In genomic region chr7:44971188-44971907, GRCh38 we compare ENCODE assay signal across 19 cellular contexts. TPM values are rescaled to one million over a fixed set of nuclear protein-coding genes. Genes with fewer than 3 reads are reported as not detected.
DNase-seq lines count a peak whose midpoint lies in the region; ATAC-seq, FAIRE-seq and TF ChIP-seq lines count a peak whose summit lies in the region.
"Had no signal": no experiment of that assay in that cellular context is flagged by ENCODE, and none has a peak within 500 bp of the region (broad histone marks: within the 10 kb centered on the region; RNA-seq: fewer than 3 reads in every experiment).

No MANE protein-coding gene starts in this region.

- H3K79me2 ChIP-seq in HepG2 (ENCODE audit: insufficient read depth, low read length) = no peaks in the 10 kb centered on the region

- H3K27ac Mint-ChIP-seq in activated CD8-positive, alpha-beta T cell treated with anti-CD3 and anti-CD28 coated beads for 36 hours = peak overlapping the region; percentile 54

- WGBS in HepG2 (ENCODE audit: low lambda C conversion rate) = no CpG with 5 or more reads among the region's 10 CpGs
- 100% methylated on average over 2 of the region's 10 CpGs for WGBS in right lobe of liver (ENCODE audit: insufficient coverage, low coverage, low lambda C conversion rate, missing lambda C conversion rate)

- no peaks in the 10 kb centered on the region for H3K36me3 ChIP-seq in HepG2 (replicated peaks in 1 of 2; ENCODE audit: control insufficient read depth in 1 of 2, insufficient read depth in 2 of 2, low read length in 2 of 2)
- H3K36me3 ChIP-seq in right lobe of liver = no peaks in the 10 kb centered on the region
- H3K36me3 ChIP-seq: pancreas had no signal

- ATAC-seq in HepG2 (no peak), right lobe of liver (no peak), GM19395 (IDR thresholded peaks at IDR 0.05; ENCODE audit: unreplicated experiment) (no peak), GM21825 (IDR thresholded peaks at IDR 0.05; ENCODE audit: unreplicated experiment) (no peak)
- ATAC-seq in activated CD8-positive, alpha-beta T cell treated with anti-CD3 and anti-CD28 coated beads for 36 hours = no peak
- ATAC-seq: heart left ventricle, pancreas had no signal

- H3K4me1 Mint-ChIP-seq in activated CD8-positive, alpha-beta T cell treated with anti-CD3 and anti-CD28 coated beads for 36 hours (ENCODE audit: low read depth) = peaks cover 32% of the 10 kb centered on the region

- H3K9ac ChIP-seq in HepG2 (ENCODE audit: insufficient read depth, low read depth, low read length) = peak overlapping the region; percentile 28; the same call in 1 of the 2 replicates

- TF ChIP-seq EP300 in HepG2 (IDR thresholded peaks at IDR 0.05; ENCODE audit: low read depth in 2 of 2, low read length in 2 of 2) = no peak
- TF ChIP-seq EP300 in HepG2 (CRISPR knock-in tag; IDR thresholded peaks at IDR 0.05; ENCODE audit: borderline replicate concordance) = no peak

- no peaks in the 10 kb centered on the region for H3K9me3 Mint-ChIP-seq in activated CD8-positive, alpha-beta T cell treated with anti-CD3 and anti-CD28 coated beads for 36 hours

- H3K27me3 Mint-ChIP-seq in activated CD8-positive, alpha-beta T cell treated with anti-CD3 and anti-CD28 coated beads for 36 hours = no peaks in the 10 kb centered on the region

- in situ Hi-C loops in HepG2 (cut with HindIII; ENCODE audit: extremely low pct_ligation_motif_present, low pct_unique_long_range_greater_than_20kb) = loop anchor here (25.0 kb wide), 1 partner anchor 291 kb away; no protein-coding TSS in a partner anchor

- peak overlapping the region in 1 of 3 experiments; percentile 59; a peak in 2 of 6 replicates for H3K4me3 ChIP-seq in HepG2 (replicated peaks in 1 of 3; ENCODE audit: insufficient read depth in 1 of 3, low read depth in 2 of 3, low read length in 3 of 3)
- no peak overlapping the region for H3K4me3 ChIP-seq in right lobe of liver
- H3K4me3 ChIP-seq: heart left ventricle, lung, pancreas, Peyer's patch, suprapubic skin had no signal

- no peak for DNase-seq in HepG2 (ENCODE audit: low spot score)
- no peak for DNase-seq in right lobe of liver
- DNase-seq in activated CD8-positive, alpha-beta T cell treated with anti-CD3 and anti-CD28 coated beads for 36 hours = peak; percentile 10
- DNase-seq in myocyte (ENCODE audit: low read depth) = peak; percentile 47
- DNase-seq in urothelium cell line (ENCODE audit: low spot score) = no peak
- DNase-seq in SW480 (ENCODE audit: low spot score) = no peak
- DNase-seq: activated effector memory CD4-positive, alpha-beta T cell treated with anti-CD3 and anti-CD28 coated beads, Interleukin-2, amount 50 U/mL, for 16 hours; Calu3; cerebellar nuclear complex; heart left ventricle; NCI-H526 treated with DMSO at 0.1 percent for 48 hours; stimulated activated CD4-positive, alpha-beta T cell treated with anti-CD3 and anti-CD28 coated beads, Interleukin-2, amount 100 ng/mL, for 48 hours had no signal

- peak overlapping the region; percentile 84 for H3K4me2 ChIP-seq in HepG2 (ENCODE audit: low read depth, low read length)

- H3K4me3 Mint-ChIP-seq in activated CD8-positive, alpha-beta T cell treated with anti-CD3 and anti-CD28 coated beads for 36 hours = no peak overlapping the region

- POLR2A ChIA-PET in HepG2 (lab: Yijun Ruan, JAX) = interaction anchor here (0.8 to 4.1 kb wide), 8 partner anchors 10 to 911 kb away, joined by 3 to 83 read pairs (median 6); partner anchors contain the start of genes CCM2, DDX56, H2AZ2 and TBRG4
- POLR2A ChIA-PET in activated CD8-positive, alpha-beta T cell treated with anti-CD3 and anti-CD28 coated beads for 36 hours (lab: Charles Lee) = interaction anchor here (0.9 to 16.8 kb wide), 4 partner anchors 7 to 165 kb away, joined by 3 to 317 read pairs (median 66); no protein-coding TSS in a partner anchor

- H3K9me3 ChIP-seq in HepG2 (ENCODE audit: low read length) (no peaks in the 10 kb centered on the region), right lobe of liver (no peaks in the 10 kb centered on the region)
- H3K9me3 ChIP-seq: heart left ventricle, pancreas, Peyer's patch, suprapubic skin had no signal

- BruUV-seq in HepG2 (replicated peaks; lab: Mats Ljungman, UMichigan) = no TSS peak

- peaks cover 68% of the 10 kb centered on the region for H3K4me1 ChIP-seq in HepG2 (ENCODE audit: insufficient read depth, low read length)
- H3K4me1 ChIP-seq in right lobe of liver = no peaks in the 10 kb centered on the region
- H3K4me1 ChIP-seq: pancreas, Peyer's patch, suprapubic skin had no signal

- CTCF ChIA-PET in HepG2 (lab: Yijun Ruan, JAX; ENCODE audit: low intra/inter-chr PET ratio, low total read pairs) = no interaction called here
- CTCF ChIA-PET in activated CD8-positive, alpha-beta T cell treated with anti-CD3 and anti-CD28 coated beads for 36 hours (lab: Charles Lee) = interaction anchor here (3.4 kb wide), 1 partner anchor 12 kb away, joined by 24 read pairs; no protein-coding TSS in a partner anchor

- H4K20me1 ChIP-seq in HepG2 (ENCODE audit: insufficient read depth, low read length) = no peaks in the 10 kb centered on the region

- intact Hi-C loops in HepG2 (cut with micrococcal nuclease; ENCODE audit: unreplicated experiment) = no loop called here
- intact Hi-C loops in right lobe of liver (cut with DNase I) = loop anchor here (10.0 kb wide), 1 partner anchor 163 kb away; no protein-coding TSS in a partner anchor
- intact Hi-C loops in activated CD8-positive, alpha-beta T cell treated with anti-CD3 and anti-CD28 coated beads for 36 hours (cut with micrococcal nuclease) = no loop called here

- peaks cover 89% of the 10 kb centered on the region for H3K36me3 Mint-ChIP-seq in activated CD8-positive, alpha-beta T cell treated with anti-CD3 and anti-CD28 coated beads for 36 hours (ENCODE audit: low read depth)

- no peak overlapping the region for H2AFZ ChIP-seq in HepG2 (ENCODE audit: low read length)

- H3K27ac ChIP-seq in HepG2 (ENCODE audit: extremely low read length, insufficient read depth, low read length) (peak overlapping the region; percentile 52), right lobe of liver (no peak overlapping the region)
- H3K27ac ChIP-seq: heart left ventricle, pancreas, Peyer's patch, suprapubic skin had no signal

- TF ChIP-seq POLR2A in HepG2 (IDR thresholded peaks at IDR 0.05; ENCODE audit: insufficient read depth in 1 of 2, low read depth in 2 of 2, low read length in 2 of 2) (no peak), right lobe of liver (IDR thresholded peaks at IDR 0.05) (no peak)

- no peak for TF ChIP-seq CTCF in HepG2 (CRISPR knock-in tag; IDR thresholded peaks at IDR 0.05)
- no peak for TF ChIP-seq CTCF in right lobe of liver (IDR thresholded peaks at IDR 0.05)
- no peak for TF ChIP-seq CTCF in activated CD8-positive, alpha-beta T cell treated with anti-CD3 and anti-CD28 coated beads for 36 hours (IDR thresholded peaks at IDR 0.05)

- FAIRE-seq in HepG2 (lab: Jason Lieb, UNC) (no peak), urothelium cell line (lab: Jason Lieb, UNC) (peak; percentile 50)
- FAIRE-seq: pancreas had no signal

- H3K27me3 ChIP-seq in HepG2 (ENCODE audit: control insufficient read depth in 1 of 2, insufficient read depth in 2 of 2, low read length in 2 of 2) = peaks cover under 1 to 5% of the 10 kb centered on the region in 2 experiments; a peak in 2 of 5 replicates
- no peaks in the 10 kb centered on the region for H3K27me3 ChIP-seq in right lobe of liver
- H3K27me3 ChIP-seq: heart left ventricle, pancreas, Peyer's patch, suprapubic skin had no signal

- TF ChIP-seq RAD21 in HepG2 (CRISPR knock-in tag; IDR thresholded peaks at IDR 0.05) = no peak

RNA-seq across cellular contexts. Expression of gene MYO1G, which starts 7.5 kb away (rescaled TPM):
- total RNA-seq in HepG2 (2016; rRNA removed; fragmentation: Illumina TruSeq; extraction: Trizol) (0.28 and 0.29 TPM in 2 replicates), right lobe of liver (1 to 10 TPM in 5 of 6 experiments, under 1 TPM in 1; 0.92 to 4.5 (median 2.0) TPM), myocyte (0.35 and 0.83 TPM in 2 replicates)
- 0.09 TPM in 1 of 2 replicates, not detected in the other for total RNA-seq in HepG2 (2016; cell fraction: cytosol; rRNA removed; fragmentation: Illumina TruSeq; extraction: Trizol; ENCODE audit: low read depth)
- total RNA-seq in HepG2 (2016; cell fraction: insoluble cytoplasmic fraction; rRNA removed; fragmentation: Illumina TruSeq; extraction: Trizol) = 0.12 and 0.22 TPM in 2 replicates
- not detected in 2 replicates for total RNA-seq in HepG2 (2016; cell fraction: membrane; rRNA removed; fragmentation: Illumina TruSeq; extraction: Trizol)
- total RNA-seq in HepG2 (2016; cell fraction: nucleus; rRNA removed; fragmentation: Illumina TruSeq; extraction: Trizol) = 0.28 TPM in 1 of 2 replicates, not detected in the other
- 1.1 and 2.4 TPM in 2 replicates for polyA plus RNA-seq in HepG2 (2011; rRNA removed)
- polyA plus RNA-seq in HepG2 (2011; cell fraction: cytosol; rRNA removed) = 0.71 and 1.2 TPM in 2 replicates
- polyA plus RNA-seq in HepG2 (2011; cell fraction: nucleus; rRNA removed) = 3.8 and 5.7 TPM in 2 replicates
- 0.44 and 1.2 TPM in 2 replicates for polyA plus RNA-seq in HepG2 (2012)
- not detected in 2 replicates for polyA plus RNA-seq in HepG2 (2016; cell fraction: cytosol; fragmentation: Illumina TruSeq; extraction: Trizol; ENCODE audit: low read depth)
- polyA plus RNA-seq in HepG2 (2016; cell fraction: insoluble cytoplasmic fraction; fragmentation: Illumina TruSeq; extraction: Trizol; ENCODE audit: low read depth) = 0.15 and 0.21 TPM in 2 replicates
- 0.08 TPM in 1 of 2 replicates, not detected in the other for polyA plus RNA-seq in HepG2 (2016; cell fraction: membrane; fragmentation: Illumina TruSeq; extraction: Trizol; ENCODE audit: low read depth)
- 0.31 and 0.44 TPM in 2 replicates for polyA plus RNA-seq in HepG2 (2016; cell fraction: nucleus; fragmentation: Illumina TruSeq; extraction: Trizol; ENCODE audit: insufficient read depth, low read depth)
- polyA minus RNA-seq in HepG2 (2011; rRNA and poly(A)+ RNA removed; ENCODE audit: low replicate concordance) = 1.7 and 89.4 TPM in 2 replicates
- 0.70 and 1.2 TPM in 2 replicates for polyA minus RNA-seq in HepG2 (2011; cell fraction: cytosol; rRNA and poly(A)+ RNA removed)
- 1.4 and 2.6 TPM in 2 replicates for polyA minus RNA-seq in HepG2 (2011; cell fraction: nucleus; rRNA and poly(A)+ RNA removed)
- total RNA-seq in activated CD8-positive, alpha-beta T cell treated with anti-CD3 and anti-CD28 coated beads for 36 hours = 100 to 1,000 TPM; 399 to 403 TPM
- polyA plus RNA-seq in myocyte (2012) = 0.82 TPM
- total RNA-seq: LHCN-M2 had no signal

RNA-seq across cellular contexts. Expression of gene CCM2, which starts 28.7 kb away (rescaled TPM):
- 14.2 and 15.8 TPM in 2 replicates for total RNA-seq in HepG2 (2016; rRNA removed; fragmentation: Illumina TruSeq; extraction: Trizol)
- total RNA-seq in HepG2 (2016; cell fraction: cytosol; rRNA removed; fragmentation: Illumina TruSeq; extraction: Trizol; ENCODE audit: low read depth) = 18.2 and 19.1 TPM in 2 replicates
- 12.5 and 16.6 TPM in 2 replicates for total RNA-seq in HepG2 (2016; cell fraction: insoluble cytoplasmic fraction; rRNA removed; fragmentation: Illumina TruSeq; extraction: Trizol)
- 37.4 and 37.5 TPM in 2 replicates for total RNA-seq in HepG2 (2016; cell fraction: membrane; rRNA removed; fragmentation: Illumina TruSeq; extraction: Trizol)
- total RNA-seq in HepG2 (2016; cell fraction: nucleus; rRNA removed; fragmentation: Illumina TruSeq; extraction: Trizol) = 9.5 and 10.1 TPM in 2 replicates
- 13.7 and 20.8 TPM in 2 replicates for polyA plus RNA-seq in HepG2 (2011; rRNA removed)
- polyA plus RNA-seq in HepG2 (2011; cell fraction: cytosol; rRNA removed) = 13.4 and 18.8 TPM in 2 replicates
- 21.0 and 23.0 TPM in 2 replicates for polyA plus RNA-seq in HepG2 (2011; cell fraction: nucleus; rRNA removed)
- polyA plus RNA-seq in HepG2 (2012) = 10.2 and 13.2 TPM in 2 replicates
- polyA plus RNA-seq in HepG2 (2016; cell fraction: cytosol; fragmentation: Illumina TruSeq; extraction: Trizol; ENCODE audit: low read depth) = 25.8 and 27.8 TPM in 2 replicates
- polyA plus RNA-seq in HepG2 (2016; cell fraction: insoluble cytoplasmic fraction; fragmentation: Illumina TruSeq; extraction: Trizol; ENCODE audit: low read depth) = 14.5 and 18.7 TPM in 2 replicates
- 34.2 and 39.7 TPM in 2 replicates for polyA plus RNA-seq in HepG2 (2016; cell fraction: membrane; fragmentation: Illumina TruSeq; extraction: Trizol; ENCODE audit: low read depth)
- 20.6 and 22.6 TPM in 2 replicates for polyA plus RNA-seq in HepG2 (2016; cell fraction: nucleus; fragmentation: Illumina TruSeq; extraction: Trizol; ENCODE audit: insufficient read depth, low read depth)
- 18.9 and 30.7 TPM in 2 replicates for polyA minus RNA-seq in HepG2 (2011; rRNA and poly(A)+ RNA removed; ENCODE audit: low replicate concordance)
- 8.0 and 10.6 TPM in 2 replicates for polyA minus RNA-seq in HepG2 (2011; cell fraction: cytosol; rRNA and poly(A)+ RNA removed)
- 3.9 and 8.0 TPM in 2 replicates for polyA minus RNA-seq in HepG2 (2011; cell fraction: nucleus; rRNA and poly(A)+ RNA removed)
- 10 to 100 TPM; 29.4 to 70.7 (median 37.9) TPM for total RNA-seq in right lobe of liver
- 10 to 100 TPM; 72.3 to 77.5 TPM for total RNA-seq in activated CD8-positive, alpha-beta T cell treated with anti-CD3 and anti-CD28 coated beads for 36 hours
- 95.6 and 113 TPM in 2 replicates for total RNA-seq in myocyte
- 107 TPM for polyA plus RNA-seq in myocyte (2012)

Comparison
In these comparisons a context has a peak if more than half of its experiments do, and no peak if none do; other contexts are left out.
1. intact Hi-C loops: an anchor here in right lobe of liver (10.0 kb wide); none called in HepG2 and activated CD8-positive, alpha-beta T cell treated with anti-CD3 and anti-CD28 coated beads for 36 hours.
2. DNase-seq: peak in activated CD8-positive, alpha-beta T cell treated with anti-CD3 and anti-CD28 coated beads for 36 hours (single experiment) and myocyte (single experiment); none in HepG2 (single experiment), right lobe of liver (0 of 3), urothelium cell line (single experiment) and SW480 (single experiment).
3. RNA of gene MYO1G, which starts 7.5 kb away (total RNA-seq): 399 to 403 TPM in activated CD8-positive, alpha-beta T cell treated with anti-CD3 and anti-CD28 coated beads for 36 hours; 0.92 to 4.5 TPM in right lobe of liver, 0.35 to 0.83 TPM in myocyte and 0.09 to 0.29 TPM in HepG2; every median in the first group is over 10 times any median in the second.